ENCODE assay signal across 8 cellular contexts in the genomic region with DNA sequence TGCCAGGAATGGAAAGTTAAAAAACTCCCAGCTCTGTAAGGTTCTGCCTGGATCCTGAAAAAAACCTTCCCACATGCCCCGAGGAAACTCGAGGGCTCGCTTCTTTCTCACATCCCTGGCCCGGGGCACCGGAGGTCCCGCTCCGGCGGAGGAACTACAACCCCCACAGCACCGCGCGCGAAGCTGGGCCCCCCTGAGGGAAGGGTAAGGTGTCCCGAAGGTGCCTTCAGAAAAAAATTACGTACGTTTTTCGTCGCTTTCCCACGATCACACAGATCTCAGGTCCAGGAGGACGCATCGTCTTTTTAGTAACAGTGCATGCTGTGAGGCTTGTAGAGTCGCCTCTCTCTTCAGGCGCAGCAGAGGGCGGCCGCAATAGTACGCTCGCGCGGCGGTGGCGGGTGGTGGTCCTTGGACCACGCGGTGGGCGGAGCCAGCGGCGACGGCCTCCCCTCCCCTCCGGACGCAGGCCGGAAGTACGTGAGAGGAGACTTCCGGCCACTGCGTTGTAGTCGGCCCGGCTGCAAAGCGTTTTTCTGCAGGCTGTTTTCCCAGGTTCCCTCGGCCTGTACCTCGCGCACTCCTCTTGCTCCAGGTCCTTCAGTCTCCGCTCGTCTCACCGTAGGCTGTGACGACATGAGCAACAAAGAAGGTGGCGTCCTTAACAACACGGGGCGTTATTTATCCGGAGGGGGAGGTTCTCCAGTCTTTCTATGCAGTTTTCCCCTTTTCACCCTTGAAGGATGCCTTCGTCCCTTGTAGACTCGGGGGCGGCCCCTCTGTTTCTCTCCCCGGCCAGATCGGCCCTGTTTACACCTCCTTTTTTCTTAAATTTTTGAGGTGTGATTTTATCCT. TPM values are rescaled to one million over a fixed set of nuclear protein-coding genes. Genes with fewer than 3 reads are reported as not detected.
DNase-seq lines count a peak whose midpoint lies in the region; ATAC-seq and TF ChIP-seq lines count a peak whose summit lies in the region.

TSNAX (plus strand) TSS at position 495 of the 855 bp plus-strand sequence; CDS start at position 637, 142 bp downstream.

- peak within 1 kb of the TSS; percentile 91 for H3K4me3 ChIP-seq in ovary
- peak within 1 kb of the TSS; percentile 45 to 86 (median 51) for H3K4me3 ChIP-seq in thyroid gland (replicated peaks in 1 of 3)

- H3K9me3 ChIP-seq in ovary (no peaks in the 10 kb centered on the region), thyroid gland (no peaks in the 10 kb centered on the region)

- ATAC-seq in HG02642 (IDR thresholded peaks at IDR 0.05; ENCODE audit: poor library complexity, unreplicated experiment) (peak; percentile 99), Right ventricle myocardium inferior (peak; percentile 99)

- TF ChIP-seq POLR2A in ovary (IDR thresholded peaks at IDR 0.05) (peak; percentile 88), thyroid gland (IDR thresholded peaks at IDR 0.05) (peak in 1 of 2 donors; percentile 90)

- peak; percentile 89 for DNase-seq in GM10266 (ENCODE audit: extremely low spot score)
- DNase-seq in NCI-H1105 treated with DMSO at 0.1 percent for 48 hours (lab: John Stamatoyannopoulos, UW): peak; percentile 78
- peak; percentile 49 to 88 for DNase-seq in SW 1271 (lab: John Stamatoyannopoulos, UW)
- peak; percentile 81 for DNase-seq in activated naive CD8-positive, alpha-beta T cell treated with anti-CD3 and anti-CD28 coated beads, Interleukin-2, amount 50 U/mL, for 16 hours (ENCODE audit: low read depth, low spot score)
- DNase-seq in Right ventricle myocardium inferior (ENCODE audit: missing footprints): peak; percentile 94
- peak; percentile 90 to 95 (median 93) for DNase-seq in ovary
- DNase-seq in thyroid gland: peak; percentile 90

- WGBS in ovary, 3 donors: 0% methylated on average over 59 to 61 of the region's 61 CpGs
- 0% methylated on average over 29 to 39 of the region's 61 CpGs for WGBS in thyroid gland, 2 donors

- no peak for TF ChIP-seq CTCF in GM10266 (IDR thresholded peaks at IDR 0.05; ENCODE audit: control insufficient read depth, insufficient read depth, low read depth, missing control alignments)
- TF ChIP-seq CTCF in ovary (IDR thresholded peaks at IDR 0.05): no peak
- TF ChIP-seq CTCF in thyroid gland (IDR thresholded peaks at IDR 0.05): peak in 1 of 6 experiments; percentile 18

- intact Hi-C loops in Right ventricle myocardium inferior (cut with DNase I) (loop anchor here (1.0 to 5.0 kb wide), 4 partner anchors 16 to 171 kb away; partner anchors contain the start of gene EGLN1), ovary (cut with DNase I) (loop anchor here in 1 of 4 donors (10.0 kb wide), 1 partner anchor 104 kb away; the partner anchor contains the start of gene EGLN1), thyroid gland (cut with DNase I) (loop anchor here (2.0 kb wide), 1 partner anchor 106 kb away; the partner anchor contains the start of gene EGLN1)

- no peak for TF ChIP-seq EP300 in ovary (IDR thresholded peaks at IDR 0.05)

- H3K27me3 ChIP-seq in ovary: no peaks in the 10 kb centered on the region
- H3K27me3 ChIP-seq in thyroid gland: no peaks in the 10 kb centered on the region

- peaks cover 6% of the 10 kb centered on the region for H3K4me1 ChIP-seq in ovary (ENCODE audit: insufficient read depth)
- peaks cover 11 to 13% of the 10 kb centered on the region in 2 donors for H3K4me1 ChIP-seq in thyroid gland

- H3K27ac ChIP-seq in ovary (peak within 1 kb of the TSS; percentile 30 to 95), thyroid gland (peak within 1 kb of the TSS; percentile 86 to 97 (median 93))

- H3K36me3 ChIP-seq in ovary (no peaks in the 10 kb centered on the region), thyroid gland (no peaks in the 10 kb centered on the region)

RNA-seq across cellular contexts. Expression of gene TSNAX, which starts in this region (rescaled TPM):
- total RNA-seq in Right ventricle myocardium inferior (22.6 TPM), ovary (10 to 100 TPM; 19.9 to 43.0 (median 40.7) TPM), thyroid gland (10 to 100 TPM; 32.0 to 43.7 (median 36.5) TPM)
- polyA plus RNA-seq in ovary: 10 to 100 TPM; 20.3 to 21.8 TPM

Comparison
In these comparisons a context has a peak if more than half of its experiments do, and no peak if none do; other contexts are left out.
1. Peak in every context shown above with its lines: DNase-seq, ATAC-seq, H3K4me3 ChIP-seq and H3K27ac ChIP-seq.